In genomic region chr17:82242698-82242976, GRCh38 we compare ENCODE assay signal across 8 cellular contexts. TPM values are rescaled to one million over a fixed set of nuclear protein-coding genes. Genes with fewer than 3 reads are reported as not detected.
DNase-seq lines count a peak whose midpoint lies in the region; ATAC-seq and TF ChIP-seq lines count a peak whose summit lies in the region.

No MANE protein-coding gene starts in this region.

- H3K9me3 Mint-ChIP-seq in Caco-2 (ENCODE audit: unreplicated experiment): no peaks in the 10 kb centered on the region
- no peaks in the 10 kb centered on the region for H3K9me3 Mint-ChIP-seq in activated CD8-positive, alpha-beta T cell treated with anti-CD3 and anti-CD28 coated beads for 36 hours

- H3K9me3 ChIP-seq in Caco-2: no peaks in the 10 kb centered on the region
- no peaks in the 10 kb centered on the region for H3K9me3 ChIP-seq in right cardiac atrium (ENCODE audit: control insufficient read depth, low read length)
- no peaks in the 10 kb centered on the region for H3K9me3 ChIP-seq in smooth muscle cell (replicated peaks; ENCODE audit: low read depth)
- H3K9me3 ChIP-seq in PC-3 (ENCODE audit: low read length): no peaks in the 10 kb centered on the region

- H3K27ac Mint-ChIP-seq in Caco-2 (ENCODE audit: unreplicated experiment): peak overlapping the region; percentile 12
- peak overlapping the region; percentile 18 for H3K27ac Mint-ChIP-seq in activated CD8-positive, alpha-beta T cell treated with anti-CD3 and anti-CD28 coated beads for 36 hours

- H3K27ac ChIP-seq in right cardiac atrium (ENCODE audit: low read length) (no peak overlapping the region), smooth muscle cell (ENCODE audit: low read depth) (peak overlapping the region; percentile 54), PC-3 (ENCODE audit: low read length) (no peak overlapping the region)

- POLR2A ChIA-PET in Caco-2 (lab: Charles Lee) (no interaction called here), PC-3 (lab: Charles Lee; ENCODE audit: unreplicated experiment) (interaction anchor here (0.6 kb wide), 1 partner anchor 55 kb away, joined by 3 read pairs; no protein-coding TSS in a partner anchor)
- POLR2A ChIA-PET in activated CD8-positive, alpha-beta T cell treated with anti-CD3 and anti-CD28 coated beads for 36 hours (lab: Charles Lee): interaction anchor here (0.7 to 1.7 kb wide), 9 partner anchors 10 to 95 kb away, joined by 3 to 6 read pairs (median 3); no protein-coding TSS in a partner anchor

- H3K27me3 Mint-ChIP-seq in Caco-2 (ENCODE audit: insufficient read depth, unreplicated experiment): no peaks in the 10 kb centered on the region
- H3K27me3 Mint-ChIP-seq in activated CD8-positive, alpha-beta T cell treated with anti-CD3 and anti-CD28 coated beads for 36 hours: no peaks in the 10 kb centered on the region

- TF ChIP-seq CTCF in Caco-2 (IDR thresholded peaks at IDR 0.05; ENCODE audit: insufficient read depth in 1 of 2, low read depth in 1 of 2, low read length in 1 of 2, severe bottlenecking in 1 of 2, unreplicated experiment in 1 of 2) (no peak), smooth muscle cell (IDR thresholded peaks at IDR 0.05; ENCODE audit: borderline replicate concordance, insufficient read depth, poor library complexity, severe bottlenecking) (no peak), PC-3 (conservative IDR thresholded peaks at IDR 0.05; ENCODE audit: low read depth, low read length) (no peak)
- no peak for TF ChIP-seq CTCF in activated CD8-positive, alpha-beta T cell treated with anti-CD3 and anti-CD28 coated beads for 36 hours (IDR thresholded peaks at IDR 0.05)

- H3K27me3 ChIP-seq in Caco-2 (replicated peaks; ENCODE audit: control insufficient read depth, insufficient read depth, low read length): no peaks in the 10 kb centered on the region
- no peaks in the 10 kb centered on the region for H3K27me3 ChIP-seq in right cardiac atrium (ENCODE audit: control insufficient read depth, insufficient read depth)
- no peaks in the 10 kb centered on the region for H3K27me3 ChIP-seq in smooth muscle cell (ENCODE audit: low read depth)
- H3K27me3 ChIP-seq in PC-3 (ENCODE audit: low read length): no peaks in the 10 kb centered on the region

- H3K36me3 ChIP-seq in Caco-2 (ENCODE audit: control insufficient read depth, insufficient read depth, low read length) (peaks cover 12% of the 10 kb centered on the region), smooth muscle cell (ENCODE audit: low read depth) (peaks cover 4% of the 10 kb centered on the region), PC-3 (ENCODE audit: low read depth, low read length) (peaks cover 42% of the 10 kb centered on the region)

- H3K4me3 Mint-ChIP-seq in Caco-2 (ENCODE audit: unreplicated experiment): no peak overlapping the region
- no peak overlapping the region for H3K4me3 Mint-ChIP-seq in activated CD8-positive, alpha-beta T cell treated with anti-CD3 and anti-CD28 coated beads for 36 hours

- BruUV-seq in Caco-2 (replicated peaks; lab: Mats Ljungman, UMichigan): no TSS peak
- no TSS peak for BruUV-seq in PC-3 (replicated peaks; lab: Mats Ljungman, UMichigan)

- DNase-seq in Caco-2: no peak
- DNase-seq in activated CD8-positive, alpha-beta T cell treated with anti-CD3 and anti-CD28 coated beads for 36 hours: no peak
- peak in 2 of 3 donors; percentile 44 to 71 for DNase-seq in right cardiac atrium
- DNase-seq in smooth muscle cell (lab: John Stamatoyannopoulos, UW; ENCODE audit: unreplicated experiment): no peak
- DNase-seq in PC-3: no peak
- no peak for DNase-seq in COR-L47 (lab: John Stamatoyannopoulos, UW)

- no peak for ATAC-seq in activated CD8-positive, alpha-beta T cell treated with anti-CD3 and anti-CD28 coated beads for 36 hours
- ATAC-seq in right cardiac atrium: no peak
- no peak for ATAC-seq in HG02840 (IDR thresholded peaks at IDR 0.05; ENCODE audit: low FRiP score, unreplicated experiment)
- no peak for ATAC-seq in PC-3
- ATAC-seq in GM21526 (IDR thresholded peaks at IDR 0.05; ENCODE audit: low FRiP score, unreplicated experiment): no peak

- H3K4me1 Mint-ChIP-seq in Caco-2 (ENCODE audit: low read depth, unreplicated experiment): peaks cover 13% of the 10 kb centered on the region
- H3K4me1 Mint-ChIP-seq in activated CD8-positive, alpha-beta T cell treated with anti-CD3 and anti-CD28 coated beads for 36 hours (ENCODE audit: low read depth): peaks cover 55% of the 10 kb centered on the region

- intact Hi-C loops in Caco-2 (cut with micrococcal nuclease; ENCODE audit: unreplicated experiment) (no loop called here), right cardiac atrium (cut with DNase I) (no loop called here), PC-3 (cut with micrococcal nuclease) (loop anchor here (5.0 to 10.0 kb wide), 2 partner anchors 35 to 212 kb away; partner anchors contain the start of genes CYBC1 and NARF)
- intact Hi-C loops in activated CD8-positive, alpha-beta T cell treated with anti-CD3 and anti-CD28 coated beads for 36 hours (cut with micrococcal nuclease): loop anchor here (5.0 kb wide), 1 partner anchor 80 kb away; no protein-coding TSS in a partner anchor

- H3K36me3 Mint-ChIP-seq in Caco-2 (ENCODE audit: insufficient read depth, unreplicated experiment): peaks cover 87% of the 10 kb centered on the region
- H3K36me3 Mint-ChIP-seq in activated CD8-positive, alpha-beta T cell treated with anti-CD3 and anti-CD28 coated beads for 36 hours (ENCODE audit: low read depth): peaks cover 45% of the 10 kb centered on the region

- no peaks in the 10 kb centered on the region for H3K9me2 ChIP-seq in PC-3 (replicated peaks; ENCODE audit: low read length)

- CTCF ChIA-PET in Caco-2 (lab: Charles Lee) (no interaction called here), PC-3 (lab: Charles Lee) (interaction anchor here (0.6 to 1.8 kb wide), 3 partner anchors 36 to 212 kb away, joined by 3 to 5 read pairs (median 3); no protein-coding TSS in a partner anchor)
- CTCF ChIA-PET in activated CD8-positive, alpha-beta T cell treated with anti-CD3 and anti-CD28 coated beads for 36 hours (lab: Charles Lee): interaction anchor here (0.9 to 3.5 kb wide), 6 partner anchors 8 to 79 kb away, joined by 3 to 15 read pairs (median 4); partner anchors contain the start of gene CD7

- H3K4me1 ChIP-seq in Caco-2 (no peaks in the 10 kb centered on the region), right cardiac atrium (ENCODE audit: control insufficient read depth, insufficient read depth, low read length) (peaks cover 30% of the 10 kb centered on the region), smooth muscle cell (ENCODE audit: low read depth) (no peaks in the 10 kb centered on the region), PC-3 (ENCODE audit: insufficient read depth, low read length) (peaks cover 55% of the 10 kb centered on the region)

- H3K4me3 ChIP-seq in Caco-2 (ENCODE audit: low read depth, low read length) (no peak overlapping the region), right cardiac atrium (ENCODE audit: low read length) (no peak overlapping the region), smooth muscle cell (no peak overlapping the region), PC-3 (ENCODE audit: low read length) (no peak overlapping the region)

- H4K20me1 ChIP-seq in smooth muscle cell (ENCODE audit: low read depth) (peaks cover 100% of the 10 kb centered on the region), PC-3 (ENCODE audit: low read length) (peaks cover 32% of the 10 kb centered on the region)

- WGBS in right cardiac atrium: 79% methylated on average over 24 of the region's 24 CpGs
- 94% methylated on average over 24 of the region's 24 CpGs for WGBS in smooth muscle cell (ENCODE audit: low lambda C conversion rate)

- H2AFZ ChIP-seq in smooth muscle cell (ENCODE audit: low read depth): no peak overlapping the region
- H2AFZ ChIP-seq in PC-3 (ENCODE audit: low read length): no peak overlapping the region

- H3K4me2 ChIP-seq in smooth muscle cell (no peak overlapping the region), PC-3 (ENCODE audit: low read length) (no peak overlapping the region)

- H3K79me2 ChIP-seq in smooth muscle cell (ENCODE audit: low read depth): peaks cover 9% of the 10 kb centered on the region
- H3K79me2 ChIP-seq in PC-3 (ENCODE audit: low read length): peaks cover 30% of the 10 kb centered on the region

- H3F3A ChIP-seq in smooth muscle cell (ENCODE audit: low read depth) (peaks cover 57% of the 10 kb centered on the region), PC-3 (ENCODE audit: low read length, unreplicated experiment) (peaks cover 68% of the 10 kb centered on the region)

- H3K9ac ChIP-seq in smooth muscle cell (ENCODE audit: low read depth) (no peak overlapping the region), PC-3 (ENCODE audit: low read length) (no peak overlapping the region)

RNA-seq across cellular contexts. Expression of gene SLC16A3, which starts 13.8 kb away (rescaled TPM):
- total RNA-seq in Caco-2 (2022) (13.1 and 13.7 TPM in 2 replicates), right cardiac atrium (10 to 100 TPM; 13.6 to 23.7 (median 18.0) TPM), smooth muscle cell (151 and 180 TPM in 2 replicates), PC-3 (2014; rRNA removed) (286 and 447 TPM in 2 replicates)
- 100 to 1,000 TPM; 183 to 193 TPM for total RNA-seq in activated CD8-positive, alpha-beta T cell treated with anti-CD3 and anti-CD28 coated beads for 36 hours
- polyA plus RNA-seq in right cardiac atrium (18.8 TPM), smooth muscle cell (83.3 and 96.1 TPM in 2 replicates)

RNA-seq across cellular contexts. Expression of gene CCDC57, which starts 30.0 kb away (rescaled TPM):
- total RNA-seq in Caco-2 (2022): 31.0 and 32.2 TPM in 2 replicates
- total RNA-seq in activated CD8-positive, alpha-beta T cell treated with anti-CD3 and anti-CD28 coated beads for 36 hours: 10 to 100 TPM; 56.6 to 64.2 TPM
- total RNA-seq in right cardiac atrium: 10 to 100 TPM; 14.8 to 17.3 (median 16.5) TPM
- polyA plus RNA-seq in right cardiac atrium: 12.1 TPM
- total RNA-seq in smooth muscle cell: 11.4 and 18.3 TPM in 2 replicates
- polyA plus RNA-seq in smooth muscle cell: 23.1 and 34.6 TPM in 2 replicates
- total RNA-seq in PC-3 (2014; rRNA removed): 35.0 and 36.6 TPM in 2 replicates

RNA-seq across cellular contexts. Expression of gene CSNK1D, which starts 30.9 kb away (rescaled TPM):
- 196 TPM in 2 replicates for total RNA-seq in Caco-2 (2022)
- 10 to 100 TPM; 90.6 to 97.0 TPM for total RNA-seq in activated CD8-positive, alpha-beta T cell treated with anti-CD3 and anti-CD28 coated beads for 36 hours
- total RNA-seq in right cardiac atrium: 10 to 100 TPM; 68.8 to 81.7 (median 77.4) TPM
- polyA plus RNA-seq in right cardiac atrium: 61.7 TPM
- 51.6 and 75.3 TPM in 2 replicates for total RNA-seq in smooth muscle cell
- 135 and 172 TPM in 2 replicates for polyA plus RNA-seq in smooth muscle cell
- 58.6 and 73.5 TPM in 2 replicates for total RNA-seq in PC-3 (2014; rRNA removed)

Comparison
In these comparisons a context has a peak if more than half of its experiments do, and no peak if none do; other contexts are left out.
1. DNase-seq: peak in right cardiac atrium (2 of 3); none in Caco-2 (0 of 2), activated CD8-positive, alpha-beta T cell treated with anti-CD3 and anti-CD28 coated beads for 36 hours (single experiment), smooth muscle cell (single experiment), PC-3 (single experiment) and COR-L47 (single experiment).
2. intact Hi-C loops: an anchor here in activated CD8-positive, alpha-beta T cell treated with anti-CD3 and anti-CD28 coated beads for 36 hours (5.0 kb wide) and PC-3 (5.0 to 10.0 kb wide); none called in Caco-2 and right cardiac atrium.